Comparison of ENCODE assay signal across 9 cellular contexts in the genomic region with DNA sequence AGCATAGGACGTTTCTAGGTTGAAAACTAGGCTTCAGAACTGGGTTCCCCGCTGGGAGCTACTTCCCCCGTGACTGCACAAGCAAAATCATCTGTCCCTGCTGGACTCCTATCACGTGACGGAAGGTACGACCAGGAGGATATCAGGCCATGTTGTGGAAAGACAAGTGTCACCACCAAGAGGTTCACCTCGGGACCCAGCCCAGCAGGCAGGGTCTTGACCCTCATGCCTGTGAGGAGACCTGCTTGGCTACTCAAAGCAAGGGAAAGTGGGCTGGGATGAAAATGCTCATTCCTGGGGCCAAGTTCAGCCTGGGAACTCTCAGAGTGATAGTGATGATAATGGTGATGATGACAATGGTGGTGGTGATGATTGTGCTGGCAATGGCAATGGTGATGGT. TPM values are rescaled to one million over a fixed set of nuclear protein-coding genes. Genes with fewer than 3 reads are reported as not detected.
"Had no signal": no experiment of that assay in that cellular context is flagged by ENCODE, and none has a peak within 500 bp of the region (broad histone marks: within the 10 kb centered on the region; RNA-seq: fewer than 3 reads in every experiment).

No MANE protein-coding gene starts in this region.

- H3K9me3 Mint-ChIP-seq: HFFc6, IgD-negative memory B cell had no signal

- DNase-seq: GM23248, GOT3, H7, HFFc6 had no signal

- H3K27me3 Mint-ChIP-seq: IgD-negative memory B cell had no signal

- H3K4me1 Mint-ChIP-seq: IgD-negative memory B cell had no signal

- H3K27ac ChIP-seq: GM23248 had no signal

- H3K36me3 Mint-ChIP-seq: IgD-negative memory B cell had no signal

- H3K27ac Mint-ChIP-seq: HFFc6, IgD-negative memory B cell had no signal

- ATAC-seq: HCT116, K562 had no signal

- H3K4me3 Mint-ChIP-seq: HFFc6, IgD-negative memory B cell had no signal

- H3K4me3 ChIP-seq: GM23248, HAP-1, K562 had no signal

- H3K4me1 ChIP-seq: HAP-1 had no signal

- H3K36me3 ChIP-seq: HAP-1 had no signal

- H3K9me3 ChIP-seq: HAP-1 had no signal

RNA-seq across cellular contexts. Expression of gene DPYSL4, which starts 32.3 kb away (rescaled TPM):
- total RNA-seq: HT-29, K562 had no signal
- polyA plus RNA-seq: IgD-negative memory B cell had no signal
